9 cellular contexts compared by ENCODE assay signal in genomic region chr12:26028953-26029740, GRCh38.
DNase-seq lines count a peak whose midpoint lies in the region; ATAC-seq, FAIRE-seq and TF ChIP-seq lines count a peak whose summit lies in the region.
"Had no signal": no experiment of that assay in that cellular context is flagged by ENCODE, and none has a peak within 500 bp of the region (broad histone marks: within the 10 kb centered on the region; RNA-seq: fewer than 3 reads in every experiment).

No MANE protein-coding gene starts in this region.

- H3K4me3 ChIP-seq in SU-DHL-6 (ENCODE audit: insufficient read depth, low read length, poor library complexity, severe bottlenecking) (no peak overlapping the region), pancreas (no peak overlapping the region)
- H3K4me3 ChIP-seq: BLaER1 had no signal

- no peaks in the 10 kb centered on the region for H3F3A ChIP-seq in SU-DHL-6 (ENCODE audit: insufficient read depth)

- intact Hi-C loops in pancreas (cut with DNase I), result loop anchor here in 2 of 3 donors (10.0 kb wide), 2 partner anchors 584 to 594 kb away; no protein-coding TSS in a partner anchor

- no peaks in the 10 kb centered on the region for H3K9me3 ChIP-seq in SU-DHL-6 (ENCODE audit: insufficient read depth, low read length)
- H3K9me3 ChIP-seq in pancreas, result no peaks in the 10 kb centered on the region
- H3K9me3 ChIP-seq: BLaER1 had no signal

- peak; percentile 61 for DNase-seq in DMS 273 (lab: John Stamatoyannopoulos, UW; ENCODE audit: unreplicated experiment)
- no peak for DNase-seq in DMS 273 treated with DMSO at 0.1 percent for 48 hours (lab: John Stamatoyannopoulos, UW)
- peak; percentile 39 for DNase-seq in HTR-8/SVneo (ENCODE audit: insufficient read length, low spot score)
- DNase-seq in foreskin keratinocyte, result peak in 1 of 2 donors; percentile 20
- DNase-seq in pancreas, result peak in 1 of 6 donors; percentile 22
- DNase-seq in activated CD4-positive, CD25-positive, alpha-beta regulatory T cell treated with anti-CD3 and anti-CD28 coated beads, Interleukin-2, amount 50 U/mL, for 72 hours, result no peak

- no peak overlapping the region for H3K9ac ChIP-seq in SU-DHL-6 (ENCODE audit: low read length)
- H3K9ac ChIP-seq: BLaER1 had no signal

- no peaks in the 10 kb centered on the region; the same call in 1 of the 2 replicates for H3K27me3 ChIP-seq in SU-DHL-6 (ENCODE audit: low read length)
- H3K27me3 ChIP-seq in foreskin keratinocyte, result no peaks in the 10 kb centered on the region
- H3K27me3 ChIP-seq in pancreas, result no peaks in the 10 kb centered on the region
- H3K27me3 ChIP-seq: BLaER1 had no signal

- H4K20me1 ChIP-seq in SU-DHL-6 (ENCODE audit: low read depth, low read length), result no peaks in the 10 kb centered on the region
- H4K20me1 ChIP-seq: BLaER1 had no signal

- H3K27ac ChIP-seq in SU-DHL-6 (ENCODE audit: low read depth, low read length) (no peak overlapping the region), foreskin keratinocyte (no peak overlapping the region), pancreas (peak overlapping the region in 1 of 4 donors; percentile 40)
- H3K27ac ChIP-seq: BLaER1 had no signal

- H3K36me3 ChIP-seq in SU-DHL-6 (ENCODE audit: low read length) (no peaks in the 10 kb centered on the region), pancreas (no peaks in the 10 kb centered on the region)
- H3K36me3 ChIP-seq: BLaER1 had no signal

- H3K4me2 ChIP-seq in SU-DHL-6 (ENCODE audit: low read depth, low read length, poor library complexity, severe bottlenecking), result no peak overlapping the region
- H3K4me2 ChIP-seq: BLaER1 had no signal

- TF ChIP-seq CTCF in SU-DHL-6 (IDR thresholded peaks at IDR 0.05; ENCODE audit: insufficient read depth, low read length, poor library complexity, severe bottlenecking) (peak; percentile 82), foreskin keratinocyte (conservative IDR thresholded peaks at IDR 0.05) (peak; percentile 92), pancreas (IDR thresholded peaks at IDR 0.05) (peak in 3 of 4 donors; percentile 54 to 73 (median 66))

- peak; percentile 62 for FAIRE-seq in HTR-8/SVneo (lab: Jason Lieb, UNC)
- FAIRE-seq in pancreas (lab: Jason Lieb, UNC), result peak; percentile 84

- no peak for ATAC-seq in foreskin keratinocyte
- peak; percentile 58 to 84 (median 78) for ATAC-seq in pancreas
- no peak for ATAC-seq in GM19328 (IDR thresholded peaks at IDR 0.05; ENCODE audit: unreplicated experiment)

- no peak overlapping the region for H2AFZ ChIP-seq in SU-DHL-6 (ENCODE audit: low read depth, low read length, severe bottlenecking)

- no peaks in the 10 kb centered on the region for H3K79me2 ChIP-seq in SU-DHL-6 (ENCODE audit: insufficient read depth, low read length)

- no peaks in the 10 kb centered on the region for H3K9me2 ChIP-seq in SU-DHL-6 (replicated peaks; ENCODE audit: insufficient read depth, low read length)

- H3K4me1 ChIP-seq in foreskin keratinocyte (no peaks in the 10 kb centered on the region), pancreas (peaks cover 0 to 25% (median 19%) of the 10 kb centered on the region in 3 donors)
- H3K4me1 ChIP-seq: BLaER1 had no signal

- WGBS in pancreas, 2 donors, result 35 to 37% methylated on average over 4 of the region's 4 CpGs

Comparison
In these comparisons a context has a peak if more than half of its experiments do, and no peak if none do; other contexts are left out.
1. DNase-seq: peak in DMS 273 (single experiment) and HTR-8/SVneo (single experiment); none in DMS 273 treated with DMSO at 0.1 percent for 48 hours (single experiment) and activated CD4-positive, CD25-positive, alpha-beta regulatory T cell treated with anti-CD3 and anti-CD28 coated beads, Interleukin-2, amount 50 U/mL, for 72 hours (single experiment).
2. ATAC-seq: peak in pancreas (4 of 4); none in foreskin keratinocyte (single experiment) and GM19328 (single experiment).
3. Peak in every context shown above with its lines, with median percentiles within 50 percentile points of each other: CTCF ChIP-seq.